ENCODE assay signal across 8 cellular contexts in genomic region chr6:37535701-37536461, GRCh38. TPM values are rescaled to one million over a fixed set of nuclear protein-coding genes. Genes with fewer than 3 reads are reported as not detected.
DNase-seq lines count a peak whose midpoint lies in the region; ATAC-seq, FAIRE-seq and TF ChIP-seq lines count a peak whose summit lies in the region.

No MANE protein-coding gene starts in this region.

- peaks cover 12% of the 10 kb centered on the region for H3K4me1 Mint-ChIP-seq in activated CD4-positive, alpha-beta T cell treated with anti-CD3 and anti-CD28 coated beads, Interleukin-2, amount 10 ng/mL, durations not matched to agents 24 days and 14 days

- FAIRE-seq in pancreas (lab: Jason Lieb, UNC) = no peak

- WGBS in pancreas, 2 donors = 3% methylated on average over 50 to 54 of the region's 54 CpGs

- H3K27me3 ChIP-seq in pancreas = peaks cover 0 to 14% (median 3%) of the 10 kb centered on the region in 4 donors

- peak; percentile 67 for DNase-seq in activated CD4-positive, alpha-beta T cell treated with anti-CD3 and anti-CD28 coated beads, Interleukin-2, amount 10 ng/mL, durations not matched to agents 24 days and 14 days
- DNase-seq in activated CD4-positive, alpha-beta T cell treated with anti-CD3 and anti-CD28 coated beads for 1 hour = no peak
- DNase-seq in NCI-H2227 treated with DMSO at 0.1 percent for 48 hours (lab: John Stamatoyannopoulos, UW) (peak; percentile 71), epithelial cell of proximal tubule (ENCODE audit: low read depth) (no peak), pancreas (peak in 1 of 6 donors; percentile 67)
- DNase-seq in effector CD8-positive, alpha-beta T cell (lab: John Stamatoyannopoulos, UW) = no peak

- H3K27ac Mint-ChIP-seq in activated CD4-positive, alpha-beta T cell treated with anti-CD3 and anti-CD28 coated beads, Interleukin-2, amount 10 ng/mL, durations not matched to agents 24 days and 14 days = no peak overlapping the region

- H3K27ac ChIP-seq in pancreas = no peak overlapping the region

- intact Hi-C loops in activated CD4-positive, alpha-beta T cell treated with anti-CD3 and anti-CD28 coated beads, Interleukin-2, amount 10 ng/mL, durations not matched to agents 24 days and 14 days (cut with micrococcal nuclease) = loop anchor here (1.0 to 2.0 kb wide), 2 partner anchors 17 to 30 kb away; no protein-coding TSS in a partner anchor
- intact Hi-C loops in pancreas (cut with DNase I) = no loop called here

- H3K27me3 Mint-ChIP-seq in activated CD4-positive, alpha-beta T cell treated with anti-CD3 and anti-CD28 coated beads, Interleukin-2, amount 10 ng/mL, durations not matched to agents 24 days and 14 days = peaks cover 55% of the 10 kb centered on the region

- TF ChIP-seq CTCF in epithelial cell of proximal tubule (conservative IDR thresholded peaks at IDR 0.05; ENCODE audit: low read depth, low read length) = peak; percentile 21
- no peak for TF ChIP-seq CTCF in pancreas (IDR thresholded peaks at IDR 0.05)

- H3K4me3 ChIP-seq in epithelial cell of proximal tubule (ENCODE audit: low read depth, low read length) (no peak overlapping the region), pancreas (peak overlapping the region in 2 of 4 donors; percentile 14 to 32)

- ATAC-seq in pancreas = peak in 3 of 4 donors; percentile 62 to 84 (median 77)
- ATAC-seq in HG02885 (IDR thresholded peaks at IDR 0.05; ENCODE audit: poor library complexity, unreplicated experiment) = no peak
- no peak for ATAC-seq in HG02571 (IDR thresholded peaks at IDR 0.05; ENCODE audit: unreplicated experiment)

- no peaks in the 10 kb centered on the region for H3K9me3 Mint-ChIP-seq in activated CD4-positive, alpha-beta T cell treated with anti-CD3 and anti-CD28 coated beads, Interleukin-2, amount 10 ng/mL, durations not matched to agents 24 days and 14 days

- no peaks in the 10 kb centered on the region for H3K36me3 Mint-ChIP-seq in activated CD4-positive, alpha-beta T cell treated with anti-CD3 and anti-CD28 coated beads, Interleukin-2, amount 10 ng/mL, durations not matched to agents 24 days and 14 days (ENCODE audit: low read depth)

- no peaks in the 10 kb centered on the region for H3K4me1 ChIP-seq in pancreas

- H3K9me3 ChIP-seq in pancreas = no peaks in the 10 kb centered on the region

- H3K36me3 ChIP-seq in pancreas = no peaks in the 10 kb centered on the region

- peak overlapping the region; percentile 64 for H3K4me3 Mint-ChIP-seq in activated CD4-positive, alpha-beta T cell treated with anti-CD3 and anti-CD28 coated beads, Interleukin-2, amount 10 ng/mL, durations not matched to agents 24 days and 14 days

RNA-seq across cellular contexts. Expression of gene CCDC167, which starts 36.2 kb away (rescaled TPM):
- total RNA-seq in activated CD4-positive, alpha-beta T cell treated with anti-CD3 and anti-CD28 coated beads, Interleukin-2, amount 10 ng/mL, durations not matched to agents 24 days and 14 days = 59.1 and 62.4 TPM in 2 replicates
- total RNA-seq in epithelial cell of proximal tubule = 126 and 136 TPM in 2 replicates
- 10 to 100 TPM in 1 of 6 donors, 1 to 10 TPM in 5; 4.3 to 11.5 (median 5.5) TPM for total RNA-seq in pancreas
- polyA plus RNA-seq in pancreas = 10 to 100 TPM; 12.1 to 12.4 TPM

Comparison
In these comparisons a context has a peak if more than half of its experiments do, and no peak if none do; other contexts are left out.
1. DNase-seq: peak in activated CD4-positive, alpha-beta T cell treated with anti-CD3 and anti-CD28 coated beads, Interleukin-2, amount 10 ng/mL, durations not matched to agents 24 days and 14 days (single experiment) and NCI-H2227 treated with DMSO at 0.1 percent for 48 hours (single experiment); none in activated CD4-positive, alpha-beta T cell treated with anti-CD3 and anti-CD28 coated beads for 1 hour (single experiment), epithelial cell of proximal tubule (single experiment) and effector CD8-positive, alpha-beta T cell (single experiment).
2. ATAC-seq: peak in pancreas (3 of 4); none in HG02885 (single experiment) and HG02571 (single experiment).